In genomic region chr2:39436592-39437521, GRCh38 we compare ENCODE assay signal across 1 cellular context.
TF ChIP-seq lines count a peak whose summit lies in the region.

TSS of gene MAP4K3 (minus strand) at chr2:39437285. CDS start at chr2:39436987, 298 bp downstream.

TF ChIP-seq in K562, 482 proteins besides CTCF, POLR2A, EP300 and RAD21 (continued from another document and continues in another):
- TF ChIP-seq ZMIZ1 (IDR thresholded peaks at IDR 0.05; ENCODE audit: low read depth in 2 of 2, low read length in 2 of 2) (no peak), RNF2 (IDR thresholded peaks at IDR 0.05) (no peak; the same call in 1 of the 2 replicates), NFYB (IDR thresholded peaks at IDR 0.05; ENCODE audit: extremely low read depth, insufficient read length) (no peak), ZNF3 (CRISPR knock-in tag; IDR thresholded peaks at IDR 0.05) (no peak), KDM5B (IDR thresholded peaks at IDR 0.05; ENCODE audit: insufficient replicate concordance, low read depth, low read length) (peak; percentile 66), ELF4 (CRISPR knock-in tag; IDR thresholded peaks at IDR 0.05) (no peak), RBM22 (IDR thresholded peaks at IDR 0.05; ENCODE audit: low read depth, low read length, poor library complexity, severe bottlenecking) (no peak), MTF1 (CRISPR knock-in tag; IDR thresholded peaks at IDR 0.05; ENCODE audit: borderline replicate concordance) (no peak), ZEB2 (IDR thresholded peaks at IDR 0.05) (peak; percentile 20; the same call in 1 of the 2 replicates), SMAD1 (IDR thresholded peaks at IDR 0.05; ENCODE audit: low read depth, low read length, partially characterized antibody) (peak; percentile 7), TBP (optimal IDR thresholded peaks at IDR 0.05; ENCODE audit: low read depth, low read length) (peak; percentile 25), ASH1L (IDR thresholded peaks at IDR 0.05; ENCODE audit: borderline replicate concordance, low read depth, partially characterized antibody) (no peak), JUN (IDR thresholded peaks at IDR 0.05; ENCODE audit: borderline replicate concordance, low read depth, low read length) (no peak), JUN (CRISPR knock-in tag; IDR thresholded peaks at IDR 0.05; ENCODE audit: borderline replicate concordance) (0 out of 2 replicates have a peak, but pooled peaks have one; percentile 21), FOXA3 (CRISPR knock-in tag; conservative IDR thresholded peaks at IDR 0.05 in 1 of 2, IDR thresholded peaks at IDR 0.05 in 1 of 2) (no peak), CREBBP (IDR thresholded peaks at IDR 0.05; ENCODE audit: low read depth, low read length) (no peak), ESRRA (IDR thresholded peaks at IDR 0.05; ENCODE audit: borderline replicate concordance, low read depth) (peak; percentile 24; the same call in 1 of the 2 replicates), AFF4 (CRISPR knock-in tag; IDR thresholded peaks at IDR 0.05) (no peak; the same call in 1 of the 2 replicates), ZNF408 (CRISPR knock-in tag; IDR thresholded peaks at IDR 0.05; ENCODE audit: low read depth) (no peak), SNRNP70 (optimal IDR thresholded peaks at IDR 0.05; ENCODE audit: low read depth, low read length) (no peak), NR2F6 (CRISPR knock-in tag; IDR thresholded peaks at IDR 0.05) (no peak), CTBP1 (IDR thresholded peaks at IDR 0.05; ENCODE audit: borderline replicate concordance) (peak; percentile 79), RCOR1 (IDR thresholded peaks at IDR 0.05; ENCODE audit: borderline replicate concordance in 1 of 2, low read depth in 2 of 2, low read length in 2 of 2) (peak in 1 of 2 experiments; percentile 22; a peak in 1 of 4 replicates), NELFE (IDR thresholded peaks at IDR 0.05; ENCODE audit: insufficient read depth, insufficient read length) (no peak), ZNF253 (CRISPR knock-in tag; conservative IDR thresholded peaks at IDR 0.05) (no peak), SMARCA4 (IDR thresholded peaks at IDR 0.05) (no peak), HEY1 (CRISPR knock-in tag; IDR thresholded peaks at IDR 0.05; ENCODE audit: borderline replicate concordance) (no peak), ZNF785 (CRISPR knock-in tag; IDR thresholded peaks at IDR 0.05) (no peak), HMG20A (CRISPR knock-in tag; conservative IDR thresholded peaks at IDR 0.05) (no peak), SIX5 (IDR thresholded peaks at IDR 0.05; ENCODE audit: borderline replicate concordance in 1 of 2, insufficient read depth in 1 of 2, low read depth in 1 of 2, low read length in 2 of 2) (no peak), GABPA (tag; conservative IDR thresholded peaks at IDR 0.05; ENCODE audit: low read depth) (peak; percentile 53; the same call in 1 of the 2 replicates), TOE1 (IDR thresholded peaks at IDR 0.05; ENCODE audit: borderline replicate concordance) (no peak), TOE1 (CRISPR knock-in tag; IDR thresholded peaks at IDR 0.05; ENCODE audit: borderline replicate concordance, low read depth) (no peak), RFX7 (CRISPR knock-in tag; IDR thresholded peaks at IDR 0.05) (no peak), MIER1 (IDR thresholded peaks at IDR 0.05; ENCODE audit: low read depth) (no peak), NCOA1 (IDR thresholded peaks at IDR 0.05; ENCODE audit: low read depth) (no peak), RUNX1 (IDR thresholded peaks at IDR 0.05; ENCODE audit: low read depth) (no peak), BACH1 (tag; IDR thresholded peaks at IDR 0.05) (no peak), MAX (CRISPR knock-in tag; IDR thresholded peaks at IDR 0.05) (peak; percentile 31; the same call in 1 of the 2 replicates), POLR2H (tag; IDR thresholded peaks at IDR 0.05; ENCODE audit: low read depth) (peak; percentile 60; the same call in 1 of the 2 replicates), ZNF551 (CRISPR knock-in tag; IDR thresholded peaks at IDR 0.05) (no peak), POLR2G (IDR thresholded peaks at IDR 0.05; ENCODE audit: low read depth, low read length) (peak; percentile 84), VEZF1 (CRISPR knock-in tag; IDR thresholded peaks at IDR 0.05) (peak; percentile 88), POLR3G (IDR thresholded peaks at IDR 0.05; ENCODE audit: extremely low read depth, insufficient read length, insufficient replicate concordance) (no peak), ZBTB33 (CRISPR knock-in tag; IDR thresholded peaks at IDR 0.05) (no peak), L3MBTL2 (IDR thresholded peaks at IDR 0.05) (peak; percentile 87), SRF (CRISPR knock-in tag; IDR thresholded peaks at IDR 0.05) (no peak), CBX3 (IDR thresholded peaks at IDR 0.05; ENCODE audit: borderline replicate concordance in 1 of 2, low read length in 2 of 2) (peak in 1 of 2 experiments; percentile 20; a peak in 1 of 3 replicates), ELK1 (CRISPR knock-in tag; IDR thresholded peaks at IDR 0.05) (no peak), TBL1XR1 (IDR thresholded peaks at IDR 0.05; ENCODE audit: low read length in 2 of 2) (no peak), MEF2A (IDR thresholded peaks at IDR 0.05; ENCODE audit: control insufficient read depth, low read depth, low read length) (no peak), HMGN3 (IDR thresholded peaks at IDR 0.05; ENCODE audit: borderline replicate concordance, extremely low read depth, insufficient read length, low read depth, low read length) (peak; percentile 94), ZBED1 (IDR thresholded peaks at IDR 0.05) (no peak), ZNF41 (CRISPR knock-in tag; conservative IDR thresholded peaks at IDR 0.05) (no peak; the same call in 1 of the 2 replicates), BRD4 (IDR thresholded peaks at IDR 0.05) (no peak), STAG1 (CRISPR knock-in tag; IDR thresholded peaks at IDR 0.05; ENCODE audit: borderline replicate concordance) (no peak), TFAM (CRISPR knock-in tag; conservative IDR thresholded peaks at IDR 0.05) (no peak), ZNF316 (IDR thresholded peaks at IDR 0.05) (peak; percentile 68), RBFOX2 (IDR thresholded peaks at IDR 0.05; ENCODE audit: low read depth, low read length) (peak; percentile 80), MTA2 (IDR thresholded peaks at IDR 0.05; ENCODE audit: low read depth) (no peak), CBX2 (IDR thresholded peaks at IDR 0.05; ENCODE audit: insufficient read depth, low read length, poor library complexity, severe bottlenecking) (no peak), HIVEP1 (CRISPR knock-in tag; IDR thresholded peaks at IDR 0.05) (no peak), ZNF165 (CRISPR knock-in tag; IDR thresholded peaks at IDR 0.05; ENCODE audit: borderline replicate concordance) (no peak), TARDBP (IDR thresholded peaks at IDR 0.05) (no peak), MEF2D (tag; conservative IDR thresholded peaks at IDR 0.05; ENCODE audit: low read depth) (no peak), THRA (IDR thresholded peaks at IDR 0.05) (no peak), MAFK (IDR thresholded peaks at IDR 0.05; ENCODE audit: low read length) (no peak), PHTF2 (CRISPR knock-in tag; IDR thresholded peaks at IDR 0.05) (no peak), SMC3 (conservative IDR thresholded peaks at IDR 0.05; ENCODE audit: insufficient read depth, low read depth, low read length) (no peak), CHD4 (IDR thresholded peaks at IDR 0.05; ENCODE audit: insufficient read depth, insufficient replicate concordance, low read depth, low read length, poor library complexity, severe bottlenecking) (no peak)
